In genomic region chr12:49673446-49674317, GRCh38 we compare ENCODE assay signal across 9 cellular contexts. TPM values are rescaled to one million over a fixed set of nuclear protein-coding genes. Genes with fewer than 3 reads are reported as not detected.
A peak's percentile ranks its signal among the peaks of the same experiment; 100 is the strongest.
DNase-seq lines count a peak whose midpoint lies in the region; ATAC-seq and TF ChIP-seq lines count a peak whose summit lies in the region.
"Had no signal": no experiment of that assay in that cellular context is flagged by ENCODE, and none has a peak within 500 bp of the region (broad histone marks: within the 10 kb centered on the region; RNA-seq: fewer than 3 reads in every experiment).

No MANE protein-coding gene starts in this region.

- no peaks in the 10 kb centered on the region for H3K9me3 Mint-ChIP-seq in CD8-positive, alpha-beta memory T cell
- no peaks in the 10 kb centered on the region for H3K9me3 Mint-ChIP-seq in activated CD8-positive, alpha-beta T cell treated with anti-CD3 and anti-CD28 coated beads, Interleukin-2, amount 10 ng/mL, durations not matched to agents 7 days and 5 days (ENCODE audit: insufficient read depth)

- no peak for TF ChIP-seq CTCF in LNCaP clone FGC (IDR thresholded peaks at IDR 0.05; ENCODE audit: control insufficient read depth, extremely low read depth, insufficient read depth)
- peak; percentile 44 for TF ChIP-seq CTCF in fibroblast of pulmonary artery (IDR thresholded peaks at IDR 0.05; ENCODE audit: low read length, missing control alignments)

- no peaks in the 10 kb centered on the region for H3K27me3 ChIP-seq in CD8-positive, alpha-beta memory T cell (ENCODE audit: insufficient read depth, low read length, poor library complexity, severe bottlenecking)

- H3K4me3 Mint-ChIP-seq in CD8-positive, alpha-beta memory T cell: peak overlapping the region in 4 of 7 donors; percentile 18 to 54 (median 44)
- no peak overlapping the region for H3K4me3 Mint-ChIP-seq in activated CD8-positive, alpha-beta T cell treated with anti-CD3 and anti-CD28 coated beads, Interleukin-2, amount 10 ng/mL, durations not matched to agents 7 days and 5 days

- H3K27ac Mint-ChIP-seq in CD8-positive, alpha-beta memory T cell: peak overlapping the region; percentile 90 to 99 (median 98)
- H3K27ac Mint-ChIP-seq in activated CD8-positive, alpha-beta T cell treated with anti-CD3 and anti-CD28 coated beads, Interleukin-2, amount 10 ng/mL, durations not matched to agents 7 days and 5 days: peak overlapping the region; percentile 69

- H3K4me1 Mint-ChIP-seq in CD8-positive, alpha-beta memory T cell: peaks cover 72 to 85% (median 84%) of the 10 kb centered on the region in 3 donors
- peaks cover 76% of the 10 kb centered on the region for H3K4me1 Mint-ChIP-seq in activated CD8-positive, alpha-beta T cell treated with anti-CD3 and anti-CD28 coated beads, Interleukin-2, amount 10 ng/mL, durations not matched to agents 7 days and 5 days (ENCODE audit: low read depth)

- H3K9me3 ChIP-seq in CD8-positive, alpha-beta memory T cell (ENCODE audit: low read length): no peaks in the 10 kb centered on the region

- POLR2A ChIA-PET in CD8-positive, alpha-beta memory T cell (lab: Charles Lee): interaction anchor here (1.3 kb wide), 1 partner anchor 24 kb away, joined by 4 read pairs; no protein-coding TSS in a partner anchor
- POLR2A ChIA-PET in activated CD8-positive, alpha-beta T cell treated with anti-CD3 and anti-CD28 coated beads, Interleukin-2, amount 10 ng/mL, durations not matched to agents 7 days and 5 days (lab: Charles Lee): interaction anchor here (0.7 to 1.7 kb wide), 8 partner anchors 10 to 543 kb away, joined by 3 to 18 read pairs (median 4); partner anchors contain the start of gene TUBA1B

- H3K36me3 ChIP-seq in CD8-positive, alpha-beta memory T cell (ENCODE audit: insufficient read depth, low read length): no peaks in the 10 kb centered on the region

- H3K27me3 Mint-ChIP-seq in CD8-positive, alpha-beta memory T cell: no peaks in the 10 kb centered on the region
- H3K27me3 Mint-ChIP-seq in activated CD8-positive, alpha-beta T cell treated with anti-CD3 and anti-CD28 coated beads, Interleukin-2, amount 10 ng/mL, durations not matched to agents 7 days and 5 days (ENCODE audit: low read depth): no peaks in the 10 kb centered on the region

- H3K27ac ChIP-seq in CD8-positive, alpha-beta memory T cell (ENCODE audit: low read depth, low read length): peak overlapping the region; percentile 64
- H3K27ac ChIP-seq: HL-60 had no signal

- peaks cover 0 to 2% (median 0%) of the 10 kb centered on the region in 3 donors for H3K36me3 Mint-ChIP-seq in CD8-positive, alpha-beta memory T cell
- H3K36me3 Mint-ChIP-seq in activated CD8-positive, alpha-beta T cell treated with anti-CD3 and anti-CD28 coated beads, Interleukin-2, amount 10 ng/mL, durations not matched to agents 7 days and 5 days (ENCODE audit: low read depth): peaks cover 13% of the 10 kb centered on the region

- ATAC-seq in activated CD8-positive, alpha-beta T cell treated with anti-CD3 and anti-CD28 coated beads, Interleukin-2, amount 10 ng/mL, durations not matched to agents 7 days and 5 days: no peak
- no peak for ATAC-seq in HG02981 (IDR thresholded peaks at IDR 0.05; ENCODE audit: unreplicated experiment)

- CTCF ChIA-PET in CD8-positive, alpha-beta memory T cell (lab: Charles Lee): interaction anchor here (0.6 to 14.4 kb wide), 13 partner anchors 10 to 802 kb away, joined by 3 to 120 read pairs (median 3); partner anchors contain the start of genes FMNL3, PRPF40B and TMBIM6
- CTCF ChIA-PET in activated CD8-positive, alpha-beta T cell treated with anti-CD3 and anti-CD28 coated beads, Interleukin-2, amount 10 ng/mL, durations not matched to agents 7 days and 5 days (lab: Charles Lee): interaction anchor here (1.1 to 9.6 kb wide), 13 partner anchors 8 to 105 kb away, joined by 3 to 100 read pairs (median 5); partner anchors contain the start of genes FMNL3, PRPF40B and TMBIM6

- no peak for DNase-seq in CD8-positive, alpha-beta memory T cell
- DNase-seq in LNCaP clone FGC (ENCODE audit: low read depth): peak; percentile 44
- DNase-seq in activated CD8-positive, alpha-beta T cell treated with anti-CD3 and anti-CD28 coated beads, Interleukin-2, amount 10 ng/mL, durations not matched to agents 7 days and 5 days: no peak
- DNase-seq in fibroblast of pulmonary artery (ENCODE audit: low read depth): peak; percentile 98
- peak; percentile 99 for DNase-seq in myocyte (ENCODE audit: low read depth)
- peak; percentile 87 for DNase-seq in ureter (ENCODE audit: low spot score)
- no peak for DNase-seq in NCI-H1105 (lab: John Stamatoyannopoulos, UW)

- H3K4me1 ChIP-seq in CD8-positive, alpha-beta memory T cell (ENCODE audit: insufficient read depth, low read length): peaks cover 83% of the 10 kb centered on the region

- H3K4me3 ChIP-seq in CD8-positive, alpha-beta memory T cell (ENCODE audit: low read length): no peak overlapping the region
- H3K4me3 ChIP-seq in LNCaP clone FGC (ENCODE audit: low read depth, low read length) (no peak overlapping the region), fibroblast of pulmonary artery (replicated peaks; ENCODE audit: low read depth, low read length) (no peak overlapping the region)

RNA-seq across cellular contexts. Expression of gene FMNL3, which starts 33.5 kb away (rescaled TPM):
- total RNA-seq in CD8-positive, alpha-beta memory T cell: 10 to 100 TPM; 35.8 to 36.7 TPM
- polyA plus RNA-seq in CD8-positive, alpha-beta memory T cell: 6.3 TPM
- total RNA-seq in activated CD8-positive, alpha-beta T cell treated with anti-CD3 and anti-CD28 coated beads, Interleukin-2, amount 10 ng/mL, durations not matched to agents 7 days and 5 days: 10 to 100 TPM; 53.5 to 54.5 TPM
- total RNA-seq in myocyte (16.7 and 18.8 TPM in 2 replicates), ureter (12.6 TPM)
- 18.0 TPM for polyA plus RNA-seq in myocyte (2012)

RNA-seq across cellular contexts. Expression of gene PRPF40B, which starts 50.3 kb away (rescaled TPM):
- 1 to 10 TPM; 9.0 to 9.9 TPM for total RNA-seq in CD8-positive, alpha-beta memory T cell
- polyA plus RNA-seq in CD8-positive, alpha-beta memory T cell: 2.0 TPM
- 10 to 100 TPM; 14.4 to 14.6 TPM for total RNA-seq in activated CD8-positive, alpha-beta T cell treated with anti-CD3 and anti-CD28 coated beads, Interleukin-2, amount 10 ng/mL, durations not matched to agents 7 days and 5 days
- 12.4 and 14.7 TPM in 2 replicates for total RNA-seq in myocyte
- polyA plus RNA-seq in myocyte (2012): 17.3 TPM
- 44.4 TPM for total RNA-seq in ureter

Comparison
In these comparisons a context has a peak if more than half of its experiments do, and no peak if none do; other contexts are left out.
1. DNase-seq: peak in LNCaP clone FGC (single experiment), fibroblast of pulmonary artery (single experiment), myocyte (single experiment) and ureter (single experiment); none in CD8-positive, alpha-beta memory T cell (0 of 5), activated CD8-positive, alpha-beta T cell treated with anti-CD3 and anti-CD28 coated beads, Interleukin-2, amount 10 ng/mL, durations not matched to agents 7 days and 5 days (single experiment) and NCI-H1105 (single experiment).